ENCODE assay signal across 14 cellular contexts in the genomic region with DNA sequence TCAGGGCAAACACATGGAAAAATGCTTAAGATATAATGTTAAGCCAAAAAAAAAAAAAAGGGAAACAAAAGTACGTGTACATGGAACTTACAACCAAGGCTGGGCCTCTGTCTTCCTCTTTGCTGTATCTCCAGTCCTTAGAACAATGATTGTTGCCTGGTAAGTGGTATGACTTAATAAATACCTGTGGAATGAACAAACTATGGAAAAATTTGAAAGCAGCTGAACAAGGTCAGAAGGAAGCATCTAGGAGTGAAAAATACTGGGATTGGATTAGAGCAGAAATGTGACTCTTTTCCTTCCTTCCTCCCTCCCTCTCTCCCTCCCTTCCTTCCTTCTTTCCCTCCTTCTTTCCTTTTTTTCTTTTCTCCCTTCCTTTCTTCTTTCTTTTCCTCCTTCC. TPM values are rescaled to one million over a fixed set of nuclear protein-coding genes. Genes with fewer than 3 reads are reported as not detected.
DNase-seq lines count a peak whose midpoint lies in the region; ATAC-seq and TF ChIP-seq lines count a peak whose summit lies in the region.
"Had no signal": no experiment of that assay in that cellular context is flagged by ENCODE, and none has a peak within 500 bp of the region (broad histone marks: within the 10 kb centered on the region; RNA-seq: fewer than 3 reads in every experiment).

No MANE protein-coding gene starts in this region.

- no peak overlapping the region for H3K4me3 ChIP-seq in RWPE2 (ENCODE audit: severe bottlenecking)
- no peak overlapping the region for H3K4me3 ChIP-seq in esophagus muscularis mucosa
- H3K4me3 ChIP-seq: cardiac muscle cell, MG63, skin epidermis had no signal

- TF ChIP-seq CTCF in RWPE2 (IDR thresholded peaks at IDR 0.05; ENCODE audit: poor library complexity, severe bottlenecking) (no peak), esophagus muscularis mucosa (IDR thresholded peaks at IDR 0.05) (no peak)

- H3K27me3 ChIP-seq in RWPE2 (ENCODE audit: insufficient read depth, poor library complexity, severe bottlenecking) = no peaks in the 10 kb centered on the region
- no peaks in the 10 kb centered on the region for H3K27me3 ChIP-seq in esophagus muscularis mucosa
- H3K27me3 ChIP-seq: cardiac muscle cell, MG63 had no signal

- TF ChIP-seq EP300 in esophagus muscularis mucosa (IDR thresholded peaks at IDR 0.05) = no peak

- intact Hi-C loops in esophagus muscularis mucosa (cut with DNase I) = no loop called here

- H3K27ac ChIP-seq in RWPE2 (ENCODE audit: poor library complexity, severe bottlenecking) = peak overlapping the region; percentile 25
- peak overlapping the region; percentile 41 to 63 (median 50) for H3K27ac ChIP-seq in esophagus muscularis mucosa (replicated peaks in 1 of 4)
- H3K27ac ChIP-seq: cardiac muscle cell, skin epidermis had no signal

- H3K4me1 ChIP-seq in RWPE2 (ENCODE audit: insufficient read depth, poor library complexity, severe bottlenecking) (peaks cover 6% of the 10 kb centered on the region), esophagus muscularis mucosa (peaks cover 0 to 30% (median 12%) of the 10 kb centered on the region in 4 donors)

- no peaks in the 10 kb centered on the region for H3K36me3 ChIP-seq in RWPE2 (ENCODE audit: low read depth)
- no peaks in the 10 kb centered on the region for H3K36me3 ChIP-seq in esophagus muscularis mucosa
- H3K36me3 ChIP-seq: cardiac muscle cell, MG63 had no signal

- H3K9me3 ChIP-seq in RWPE2 (ENCODE audit: severe bottlenecking) = no peaks in the 10 kb centered on the region
- no peaks in the 10 kb centered on the region for H3K9me3 ChIP-seq in esophagus muscularis mucosa
- H3K9me3 ChIP-seq: MG63 had no signal

- no peak for TF ChIP-seq POLR2A in esophagus muscularis mucosa (IDR thresholded peaks at IDR 0.05; ENCODE audit: low read depth)

- DNase-seq in GM03348 (ENCODE audit: low spot score) = peak; percentile 42
- DNase-seq in RWPE2 (ENCODE audit: low spot score) = no peak
- DNase-seq in esophagus muscularis mucosa (ENCODE audit: extremely low spot score) = no peak
- DNase-seq in pulmonary artery endothelial cell (ENCODE audit: low read depth, low spot score) = peak; percentile 19
- DNase-seq in stimulated activated naive CD4-positive, alpha-beta T cell treated with Interleukin-2 at 50 U/mL for 16 hours (lab: John Stamatoyannopoulos, UW) = no peak
- no peak for DNase-seq in NCI-H1417 treated with DMSO at 0.1 percent for 48 hours (lab: John Stamatoyannopoulos, UW)
- DNase-seq in effector CD4-positive, alpha-beta T cell = no peak
- DNase-seq: activated CD4-positive, alpha-beta T cell treated with anti-CD3 and anti-CD28 coated beads, Interleukin-2, amount 50 U/mL, for 1 hour; MG63; NCI-H2171 treated with DMSO at 0.1 percent for 48 hours had no signal

- WGBS in esophagus muscularis mucosa = 7% methylated on average over 1 of the region's 1 CpG

- ATAC-seq in RWPE2 (ENCODE audit: low read depth) = peak; percentile 87
- ATAC-seq in HG03354 (IDR thresholded peaks at IDR 0.05; ENCODE audit: poor library complexity, severe bottlenecking, unreplicated experiment) = no peak
- ATAC-seq: activated T-helper 17 cell treated with anti-CD3 and anti-CD28 coated beads, Interleukin-2, amount 50 U/mL, for 72 hours had no signal

RNA-seq across cellular contexts. Expression of gene MOSPD1, which starts 21.5 kb away (rescaled TPM):
- total RNA-seq in esophagus muscularis mucosa (10 to 100 TPM; 10.8 to 18.1 (median 12.7) TPM), pulmonary artery endothelial cell (19.4 and 24.6 TPM in 2 replicates)

RNA-seq across cellular contexts. Expression of gene SMIM10, which starts 54.2 kb away (rescaled TPM):
- total RNA-seq in esophagus muscularis mucosa (10 to 100 TPM in 3 of 4 donors, 1 to 10 TPM in 1; 8.9 to 12.9 (median 11.6) TPM), pulmonary artery endothelial cell (1.3 and 2.2 TPM in 2 replicates)

Comparison
In these comparisons a context has a peak if more than half of its experiments do, and no peak if none do; other contexts are left out.
1. DNase-seq: peak in GM03348 (single experiment) and pulmonary artery endothelial cell (single experiment); none in RWPE2 (single experiment), esophagus muscularis mucosa (single experiment), stimulated activated naive CD4-positive, alpha-beta T cell treated with Interleukin-2 at 50 U/mL for 16 hours (single experiment), NCI-H1417 treated with DMSO at 0.1 percent for 48 hours (single experiment) and effector CD4-positive, alpha-beta T cell (single experiment).